12 cellular contexts compared by ENCODE assay signal in genomic region chr9:88197781-88198345, GRCh38. TPM values are rescaled to one million over a fixed set of nuclear protein-coding genes. Genes with fewer than 3 reads are reported as not detected.
DNase-seq lines count a peak whose midpoint lies in the region; ATAC-seq and TF ChIP-seq lines count a peak whose summit lies in the region.
"Had no signal": no experiment of that assay in that cellular context is flagged by ENCODE, and none has a peak within 500 bp of the region (broad histone marks: within the 10 kb centered on the region; RNA-seq: fewer than 3 reads in every experiment).

No MANE protein-coding gene starts in this region.

- H3K36me3 ChIP-seq in A673 (ENCODE audit: insufficient read depth, low read length, poor library complexity, severe bottlenecking) (no peaks in the 10 kb centered on the region), mammary epithelial cell (ENCODE audit: insufficient read depth, low read length) (no peaks in the 10 kb centered on the region), mesodermal cell (ENCODE audit: control insufficient read depth, insufficient read depth, low read length) (no peaks in the 10 kb centered on the region)
- no peaks in the 10 kb centered on the region for H3K36me3 ChIP-seq in CD8-positive, alpha-beta T cell (ENCODE audit: insufficient read depth, low read length)
- H3K36me3 ChIP-seq: spleen had no signal

- WGBS in mammary epithelial cell (ENCODE audit: low coverage, missing lambda C conversion rate) = 59% methylated on average over 4 of the region's 4 CpGs
- WGBS in mesodermal cell (ENCODE audit: insufficient coverage in 2 of 2), 2 experiments = 36 to 46% methylated on average over 2 to 3 of the region's 4 CpGs

- H3K4me3 Mint-ChIP-seq in CD8-positive, alpha-beta T cell = no peak overlapping the region
- no peak overlapping the region for H3K4me3 Mint-ChIP-seq in T-helper 2 cell treated with Interferon-gamma antibody and Interleukin-4, amounts not matched to agents 5 μg/mL and 100 μg/mL, for 36 hours
- H3K4me3 Mint-ChIP-seq: CD4-positive, CD25-positive, alpha-beta regulatory T cell had no signal

- H3K4me1 ChIP-seq in A673 (ENCODE audit: insufficient read depth, low read length, poor library complexity, severe bottlenecking) = peaks cover 53% of the 10 kb centered on the region
- H3K4me1 ChIP-seq in mammary epithelial cell (ENCODE audit: insufficient read depth, low read length) = peaks cover 21% of the 10 kb centered on the region
- peaks cover 38% of the 10 kb centered on the region for H3K4me1 ChIP-seq in mesodermal cell (ENCODE audit: control insufficient read depth, insufficient read depth, low read length, poor library complexity, severe bottlenecking)
- no peaks in the 10 kb centered on the region for H3K4me1 ChIP-seq in CD8-positive, alpha-beta T cell (ENCODE audit: insufficient read depth, low read length)

- dilution Hi-C loops in mammary epithelial cell (cut with HindIII; ENCODE audit: low sequenced_read_pairs) = loop anchor here (25.0 kb wide), 2 partner anchors 111 to 189 kb away; partner anchors contain the start of gene SPIN1

- peak overlapping the region; percentile 56 for H2AFZ ChIP-seq in mammary epithelial cell (ENCODE audit: low read depth, low read length)

- TF ChIP-seq CTCF in A673 (conservative IDR thresholded peaks at IDR 0.05; ENCODE audit: low read depth, low read length) (no peak), mammary epithelial cell (conservative IDR thresholded peaks at IDR 0.05 in 1 of 2, IDR thresholded peaks at IDR 0.05 in 1 of 2; ENCODE audit: extremely low read depth in 1 of 2, insufficient read depth in 1 of 2, low read depth in 1 of 2, low read length in 2 of 2) (no peak)
- TF ChIP-seq CTCF in CD8-positive, alpha-beta T cell (IDR thresholded peaks at IDR 0.05) = no peak

- H3K27ac ChIP-seq in A673 (ENCODE audit: low read depth, low read length, poor library complexity, severe bottlenecking) (peak overlapping the region; percentile 97), mammary epithelial cell (ENCODE audit: insufficient read depth, low read depth, low read length) (peak overlapping the region; percentile 36), mesodermal cell (ENCODE audit: low read depth, low read length, severe bottlenecking) (peak overlapping the region; percentile 96)
- no peak overlapping the region for H3K27ac ChIP-seq in CD8-positive, alpha-beta T cell (ENCODE audit: low read depth, low read length)
- H3K27ac ChIP-seq: spleen had no signal

- no peak for ATAC-seq in CD8-positive, alpha-beta T cell

- DNase-seq in A673 (ENCODE audit: low spot score) (peak; percentile 90), LoVo (ENCODE audit: low spot score) (peak; percentile 6), mammary epithelial cell (peak; percentile 61), CD1c-positive myeloid dendritic cell (ENCODE audit: extremely low spot score) (no peak), NCI-H526 (lab: John Stamatoyannopoulos, UW) (no peak)
- no peak for DNase-seq in CD8-positive, alpha-beta T cell
- no peak for DNase-seq in T-helper 2 cell treated with Interferon-gamma antibody and Interleukin-4, amounts not matched to agents 5 μg/mL and 100 μg/mL, for 36 hours (ENCODE audit: low spot score)
- DNase-seq: CD4-positive, CD25-positive, alpha-beta regulatory T cell; NCI-H526 treated with DMSO at 0.1 percent for 48 hours; spleen had no signal

- POLR2A ChIA-PET in A673 (lab: Charles Lee; ENCODE audit: low non-redundant PET) = interaction anchor here (0.7 kb wide), 1 partner anchor 102 kb away, joined by 3 read pairs; no protein-coding TSS in a partner anchor
- POLR2A ChIA-PET in CD8-positive, alpha-beta T cell (lab: Charles Lee) = no interaction called here

- BruUV-seq in A673 (replicated peaks; lab: Mats Ljungman, UMichigan) (TSS peak; percentile 85), mammary epithelial cell (replicated peaks; lab: Mats Ljungman, UMichigan) (no TSS peak)

- H3K36me3 Mint-ChIP-seq in CD8-positive, alpha-beta T cell = no peaks in the 10 kb centered on the region
- no peaks in the 10 kb centered on the region for H3K36me3 Mint-ChIP-seq in T-helper 2 cell treated with Interferon-gamma antibody and Interleukin-4, amounts not matched to agents 5 μg/mL and 100 μg/mL, for 36 hours (ENCODE audit: low read depth)
- H3K36me3 Mint-ChIP-seq: CD4-positive, CD25-positive, alpha-beta regulatory T cell had no signal

- CTCF ChIA-PET in A673 (lab: Charles Lee) (no interaction called here), mammary epithelial cell (lab: Charles Lee; ENCODE audit: low non-redundant PET) (no interaction called here)
- CTCF ChIA-PET in CD8-positive, alpha-beta T cell (lab: Charles Lee) = no interaction called here

- intact Hi-C loops in A673 (cut with micrococcal nuclease; ENCODE audit: unreplicated experiment) = loop anchor here (5.0 to 10.0 kb wide), 4 partner anchors 189 to 853 kb away; partner anchors contain the start of gene SPIN1
- intact Hi-C loops in mammary epithelial cell (cut with micrococcal nuclease) = loop anchor here (1.0 kb wide), 1 partner anchor 73 kb away; no protein-coding TSS in a partner anchor
- intact Hi-C loops in CD8-positive, alpha-beta T cell (cut with DNase I, micrococcal nuclease) = no loop called here

- no peaks in the 10 kb centered on the region for H4K20me1 ChIP-seq in mammary epithelial cell (ENCODE audit: insufficient read depth, low read length)

- H3K9me3 ChIP-seq in A673 (ENCODE audit: low read depth, low read length, poor library complexity, severe bottlenecking) (no peaks in the 10 kb centered on the region), mammary epithelial cell (replicated peaks; ENCODE audit: insufficient read depth, low read length) (no peaks in the 10 kb centered on the region), mesodermal cell (ENCODE audit: control insufficient read depth, low read length) (no peaks in the 10 kb centered on the region)
- H3K9me3 ChIP-seq in CD8-positive, alpha-beta T cell (ENCODE audit: low read length) = no peaks in the 10 kb centered on the region
- H3K9me3 ChIP-seq: spleen had no signal

- no peak overlapping the region for H3K27ac Mint-ChIP-seq in CD8-positive, alpha-beta T cell
- H3K27ac Mint-ChIP-seq in T-helper 2 cell treated with Interferon-gamma antibody and Interleukin-4, amounts not matched to agents 5 μg/mL and 100 μg/mL, for 36 hours = no peak overlapping the region
- H3K27ac Mint-ChIP-seq: CD4-positive, CD25-positive, alpha-beta regulatory T cell had no signal

- H3K27me3 Mint-ChIP-seq in CD8-positive, alpha-beta T cell (ENCODE audit: low read depth) = peaks cover 33% of the 10 kb centered on the region
- H3K27me3 Mint-ChIP-seq in T-helper 2 cell treated with Interferon-gamma antibody and Interleukin-4, amounts not matched to agents 5 μg/mL and 100 μg/mL, for 36 hours (ENCODE audit: low read depth) = peaks cover 39% of the 10 kb centered on the region

- in situ Hi-C loops in mammary epithelial cell (cut with MboI; ENCODE audit: low sequenced_read_pairs in 2 of 2) = loop anchor here in 1 of 2 donors (25.0 kb wide), 1 partner anchor 189 kb away; the partner anchor contains the start of gene SPIN1

- no peaks in the 10 kb centered on the region for H3K79me2 ChIP-seq in mammary epithelial cell (ENCODE audit: insufficient read depth, low read length)

- H3K9me3 Mint-ChIP-seq in CD8-positive, alpha-beta T cell = no peaks in the 10 kb centered on the region
- H3K9me3 Mint-ChIP-seq in T-helper 2 cell treated with Interferon-gamma antibody and Interleukin-4, amounts not matched to agents 5 μg/mL and 100 μg/mL, for 36 hours = no peaks in the 10 kb centered on the region

- H3K27me3 ChIP-seq in A673 (replicated peaks; ENCODE audit: insufficient read depth, low read depth, low read length, poor library complexity) = no peaks in the 10 kb centered on the region
- no peaks in the 10 kb centered on the region for H3K27me3 ChIP-seq in mammary epithelial cell (ENCODE audit: insufficient read depth, low read length)
- peaks cover 3% of the 10 kb centered on the region for H3K27me3 ChIP-seq in CD8-positive, alpha-beta T cell (ENCODE audit: insufficient read depth, low read length)
- H3K27me3 ChIP-seq: spleen had no signal

- H3K4me1 Mint-ChIP-seq in CD8-positive, alpha-beta T cell (ENCODE audit: low read depth) = peaks cover 1% of the 10 kb centered on the region
- H3K4me1 Mint-ChIP-seq in T-helper 2 cell treated with Interferon-gamma antibody and Interleukin-4, amounts not matched to agents 5 μg/mL and 100 μg/mL, for 36 hours (ENCODE audit: low read depth) = no peaks in the 10 kb centered on the region

- H3K4me2 ChIP-seq in mammary epithelial cell (ENCODE audit: insufficient read depth, low read depth, low read length) = peak overlapping the region; percentile 47

- no peak overlapping the region for H3K9ac ChIP-seq in mammary epithelial cell (ENCODE audit: insufficient read depth, low read length)

- H3K4me3 ChIP-seq in A673 (ENCODE audit: low read depth, low read length, poor library complexity, severe bottlenecking) = peak overlapping the region; percentile 15
- H3K4me3 ChIP-seq in mammary epithelial cell (replicated peaks in 1 of 3; ENCODE audit: insufficient read depth in 1 of 3, low read depth in 2 of 3, low read length in 3 of 3) = no peak overlapping the region
- no peak overlapping the region for H3K4me3 ChIP-seq in mesodermal cell (ENCODE audit: extremely low read depth, insufficient read depth, low read length, poor library complexity, severe bottlenecking)
- H3K4me3 ChIP-seq in CD8-positive, alpha-beta T cell (ENCODE audit: low read depth, low read length) = no peak overlapping the region

RNA-seq across cellular contexts. Expression of gene SPATA31C2, which starts 59.6 kb away (rescaled TPM):
- total RNA-seq in A673 (2021) = 0.17 TPM in 2 replicates
- not detected for total RNA-seq in mammary epithelial cell
- not detected for polyA plus RNA-seq in mammary epithelial cell
- not detected for polyA minus RNA-seq in mammary epithelial cell
- 0.11 TPM for polyA plus RNA-seq in mesodermal cell (2013, experiment 1 of 2)
- polyA plus RNA-seq in mesodermal cell (2013, experiment 2 of 2) = 0.25 TPM
- total RNA-seq in CD8-positive, alpha-beta T cell = not detected
- total RNA-seq: spleen had no signal
- polyA plus RNA-seq: esophagus, spleen had no signal

Comparison
In these comparisons a context has a peak if more than half of its experiments do, and no peak if none do; other contexts are left out.
1. DNase-seq: peak in A673 (single experiment), LoVo (single experiment) and mammary epithelial cell (single experiment); none in CD1c-positive myeloid dendritic cell (single experiment), CD8-positive, alpha-beta T cell (0 of 7), NCI-H526 (0 of 2) and T-helper 2 cell treated with Interferon-gamma antibody and Interleukin-4, amounts not matched to agents 5 μg/mL and 100 μg/mL, for 36 hours (single experiment).
2. intact Hi-C loops: an anchor here in A673 (5.0 to 10.0 kb wide) and mammary epithelial cell (1.0 kb wide); none called in CD8-positive, alpha-beta T cell.